24 cellular contexts compared by ENCODE assay signal in genomic region chr20:63539092-63539430, GRCh38.
DNase-seq lines count a peak whose midpoint lies in the region; ATAC-seq and TF ChIP-seq lines count a peak whose summit lies in the region.
"Had no signal": no experiment of that assay in that cellular context is flagged by ENCODE, and none has a peak within 500 bp of the region (broad histone marks: within the 10 kb centered on the region; RNA-seq: fewer than 3 reads in every experiment).

No MANE protein-coding gene starts in this region.

- peaks cover 7% of the 10 kb centered on the region; the same call in 1 of the 2 replicates for H4K20me1 ChIP-seq in DND-41 (ENCODE audit: insufficient read depth, low read length)

- peaks cover 21% of the 10 kb centered on the region for H3K4me1 ChIP-seq in DND-41 (ENCODE audit: insufficient read depth, low read length)

- H3K9me3 Mint-ChIP-seq in stimulated activated memory B cell treated with anti-CD40 and anti-IgM and Interleukin-4, amounts not matched to agents 10 μg/mL and 1 μg/mL and 100 μg/mL, for 72 hours, result no peaks in the 10 kb centered on the region
- H3K9me3 Mint-ChIP-seq: activated B cell treated with CpG ODN at 0.5 μM for 24 hours; activated CD8-positive, alpha-beta T cell treated with anti-CD3 and anti-CD28 coated beads for 36 hours; central memory CD8-positive, alpha-beta T cell; natural killer cell; T-helper 2 cell treated with Interferon-gamma antibody and Interleukin-4, amounts not matched to agents 5 μg/mL and 100 μg/mL, for 36 hours had no signal

- no peak overlapping the region for H3K4me3 ChIP-seq in DND-41 (ENCODE audit: low read depth in 1 of 2, low read length in 2 of 2)
- H3K4me3 ChIP-seq: esophagus muscularis mucosa, gastroesophageal sphincter, K562, ovary had no signal

- peaks cover 66% of the 10 kb centered on the region for H3K4me1 Mint-ChIP-seq in stimulated activated memory B cell treated with anti-CD40 and anti-IgM and Interleukin-4, amounts not matched to agents 10 μg/mL and 1 μg/mL and 100 μg/mL, for 72 hours
- H3K4me1 Mint-ChIP-seq: central memory CD8-positive, alpha-beta T cell had no signal

- H3K36me3 ChIP-seq in DND-41 (ENCODE audit: insufficient read depth, low read length), result no peaks in the 10 kb centered on the region
- H3K36me3 ChIP-seq: esophagus muscularis mucosa, gastroesophageal sphincter, ovary had no signal

- H3K27me3 Mint-ChIP-seq in stimulated activated memory B cell treated with anti-CD40 and anti-IgM and Interleukin-4, amounts not matched to agents 10 μg/mL and 1 μg/mL and 100 μg/mL, for 72 hours, result peaks cover 8% of the 10 kb centered on the region
- H3K27me3 Mint-ChIP-seq: activated B cell treated with CpG ODN at 0.5 μM for 24 hours; activated CD8-positive, alpha-beta T cell treated with anti-CD3 and anti-CD28 coated beads for 36 hours; central memory CD8-positive, alpha-beta T cell had no signal

- no peak for DNase-seq in DND-41
- peak; percentile 80 for DNase-seq in NCI-H345 treated with DMSO at 0.1 percent for 48 hours (lab: John Stamatoyannopoulos, UW; ENCODE audit: unreplicated experiment)
- no peak for DNase-seq in epithelial cell of prostate (ENCODE audit: low read depth, low spot score)
- DNase-seq in amygdala (lab: John Stamatoyannopoulos, UW), result no peak
- DNase-seq: activated B cell treated with CpG ODN at 0.5 μM for 24 hours; activated CD8-positive, alpha-beta T cell treated with anti-CD3 and anti-CD28 coated beads for 36 hours; anterior cingulate cortex; effector CD4-positive, alpha-beta T cell; mesenchymal stem cell; natural killer cell; NCI-H1694 treated with DMSO at 0.1 percent for 48 hours; NCI-H226; ovary; stimulated activated naive CD4-positive, alpha-beta T cell; trophoblast cell had no signal

- H3K36me3 Mint-ChIP-seq in stimulated activated memory B cell treated with anti-CD40 and anti-IgM and Interleukin-4, amounts not matched to agents 10 μg/mL and 1 μg/mL and 100 μg/mL, for 72 hours, result no peaks in the 10 kb centered on the region
- H3K36me3 Mint-ChIP-seq: natural killer cell had no signal

- no peak for TF ChIP-seq CTCF in DND-41 (IDR thresholded peaks at IDR 0.05; ENCODE audit: borderline replicate concordance, extremely low read depth, low read length, poor library complexity, severe bottlenecking)

- H3K79me2 ChIP-seq in DND-41 (ENCODE audit: insufficient read depth, low read length), result no peaks in the 10 kb centered on the region

- no peak overlapping the region for H3K4me2 ChIP-seq in DND-41 (ENCODE audit: insufficient read depth, low read length)

- H3K27me3 ChIP-seq in DND-41 (ENCODE audit: insufficient read depth, low read length, poor library complexity), result no peaks in the 10 kb centered on the region
- H3K27me3 ChIP-seq: ovary had no signal

- H3K9me3 ChIP-seq in DND-41 (ENCODE audit: insufficient read depth, low read length, severe bottlenecking), result no peaks in the 10 kb centered on the region
- H3K9me3 ChIP-seq: esophagus muscularis mucosa, gastroesophageal sphincter, ovary had no signal

- ATAC-seq in DND-41 (ENCODE audit: insufficient read depth, low read depth) (no peak), HG03469 (IDR thresholded peaks at IDR 0.05; ENCODE audit: unreplicated experiment) (no peak), HG03139 (IDR thresholded peaks at IDR 0.05; ENCODE audit: unreplicated experiment) (no peak)
- ATAC-seq in stimulated activated memory B cell treated with anti-CD40 and anti-IgM and Interleukin-4, amounts not matched to agents 10 μg/mL and 1 μg/mL and 100 μg/mL, for 72 hours, result no peak
- ATAC-seq: activated CD8-positive, alpha-beta T cell treated with anti-CD3 and anti-CD28 coated beads for 36 hours; gastroesophageal sphincter; K562; natural killer cell; Panc1 had no signal

- H2AFZ ChIP-seq in DND-41 (ENCODE audit: low read depth, low read length), result no peak overlapping the region

- H3K4me3 Mint-ChIP-seq in stimulated activated memory B cell treated with anti-CD40 and anti-IgM and Interleukin-4, amounts not matched to agents 10 μg/mL and 1 μg/mL and 100 μg/mL, for 72 hours, result no peak overlapping the region
- H3K4me3 Mint-ChIP-seq: activated B cell treated with CpG ODN at 0.5 μM for 24 hours; activated CD8-positive, alpha-beta T cell treated with anti-CD3 and anti-CD28 coated beads for 36 hours; central memory CD8-positive, alpha-beta T cell; natural killer cell; T-helper 2 cell treated with Interferon-gamma antibody and Interleukin-4, amounts not matched to agents 5 μg/mL and 100 μg/mL, for 36 hours had no signal

- peak overlapping the region; percentile 60 for H3K27ac Mint-ChIP-seq in stimulated activated memory B cell treated with anti-CD40 and anti-IgM and Interleukin-4, amounts not matched to agents 10 μg/mL and 1 μg/mL and 100 μg/mL, for 72 hours
- H3K27ac Mint-ChIP-seq: T-helper 2 cell treated with Interferon-gamma antibody and Interleukin-4, amounts not matched to agents 5 μg/mL and 100 μg/mL, for 36 hours had no signal

- 0 out of 2 replicates have a peak overlapping the region, but pooled peaks have one; percentile 50 for H3K9ac ChIP-seq in DND-41 (ENCODE audit: low read depth, low read length)

- H3K27ac ChIP-seq in DND-41 (ENCODE audit: low read length), result no peak overlapping the region
- peak overlapping the region; percentile 82 for H3K27ac ChIP-seq in epithelial cell of prostate
- H3K27ac ChIP-seq: esophagus muscularis mucosa, ovary had no signal
